ENCODE assay signal across 4 cellular contexts in genomic region chr16:18710659-18711058, GRCh38.
A peak's percentile ranks its signal among the peaks of the same experiment; 100 is the strongest.
DNase-seq lines count a peak whose midpoint lies in the region; ATAC-seq, FAIRE-seq and TF ChIP-seq lines count a peak whose summit lies in the region.
"Not testable (repeated sequence)": the region's sequence is repeated elsewhere in the genome, so short reads cannot be mapped to it uniquely, and the experiment has no call there.

No MANE protein-coding gene starts in this region.

- POLR2A ChIA-PET in WTC11 (lab: Charles Lee); K562 (lab: Yijun Ruan, JAX): not testable (repeated sequence)

- H3K4me3 Mint-ChIP-seq in GM23338; WTC11; effector memory CD8-positive, alpha-beta T cell: not testable (repeated sequence)

- H3K36me3 ChIP-seq in GM23338 (ENCODE audit: insufficient read depth); K562 (ENCODE audit: control insufficient read depth, insufficient read depth, low read length): not testable (repeated sequence)

- H3K9me3 ChIP-seq in K562 (replicated peaks; ENCODE audit: control insufficient read depth, insufficient read depth, low read depth, low read length): not testable (repeated sequence)

- not testable (repeated sequence) for H3K36me3 Mint-ChIP-seq in GM23338 (ENCODE audit: low read depth); WTC11; effector memory CD8-positive, alpha-beta T cell (ENCODE audit: insufficient read depth)

- FAIRE-seq in K562 (lab: Jason Lieb, UNC): peak; percentile 15

- TF ChIP-seq RAD21 in K562 (CRISPR knock-in tag; conservative IDR thresholded peaks at IDR 0.05 in 1 of 2, IDR thresholded peaks at IDR 0.05 in 1 of 2): not testable (repeated sequence)

- H3K27ac Mint-ChIP-seq in GM23338; WTC11; effector memory CD8-positive, alpha-beta T cell: not testable (repeated sequence)

- H3K4me1 ChIP-seq in GM23338 (ENCODE audit: insufficient read depth); K562 (replicated peaks in 1 of 2; ENCODE audit: control insufficient read depth in 2 of 2, insufficient read depth in 2 of 2, low read length in 2 of 2): not testable (repeated sequence)

- H3K9me2 ChIP-seq in GM23338 (ENCODE audit: insufficient read depth): not testable (repeated sequence)

- TF ChIP-seq CTCF in GM23338 (conservative IDR thresholded peaks at IDR 0.05; ENCODE audit: low read depth in 2 of 2); WTC11 (IDR thresholded peaks at IDR 0.05); K562 (IDR thresholded peaks at IDR 0.05 in 2 of 3, conservative IDR thresholded peaks at IDR 0.05 in 1 of 3; ENCODE audit: insufficient read depth in 2 of 3, low read depth in 1 of 3, low read length in 3 of 3): not testable (repeated sequence)

- WGBS in K562 (ENCODE audit: insufficient coverage, low coverage, missing lambda C conversion rate): no CpG with 5 or more reads among the region's 4 CpGs

- H3K27me3 ChIP-seq in GM23338 (ENCODE audit: insufficient read depth); K562 (ENCODE audit: control insufficient read depth in 2 of 2, insufficient read depth in 2 of 2, low read length in 2 of 2): not testable (repeated sequence)

- H3K9me1 ChIP-seq in K562 (ENCODE audit: control insufficient read depth, insufficient read depth, low read length): not testable (repeated sequence)

- H3K79me2 ChIP-seq in GM23338 (replicated peaks; ENCODE audit: insufficient read depth); K562 (ENCODE audit: control insufficient read depth, insufficient read depth, low read length): not testable (repeated sequence)

- CTCF ChIA-PET in WTC11 (lab: Charles Lee); K562 (lab: Yijun Ruan, JAX; ENCODE audit: low intra/inter-chr PET ratio): not testable (repeated sequence)

- H3K4me1 Mint-ChIP-seq in GM23338; WTC11; effector memory CD8-positive, alpha-beta T cell (ENCODE audit: low read depth in 2 of 2): not testable (repeated sequence)

- not testable (repeated sequence) for H3K27me3 Mint-ChIP-seq in GM23338 (ENCODE audit: insufficient read depth, low read depth, poor library complexity); effector memory CD8-positive, alpha-beta T cell
- peaks cover 28% of the 10 kb centered on the region for H3K27me3 Mint-ChIP-seq in WTC11 (ENCODE audit: low read depth)

- ATAC-seq in GM23338 (peak; percentile 93), WTC11 (peak; percentile 70)
- not testable (repeated sequence) for ATAC-seq in K562
- peak; percentile 14 for ATAC-seq in effector memory CD8-positive, alpha-beta T cell (replicated peaks)

- H3K4me3 ChIP-seq in GM23338, K562: not testable (repeated sequence)

- not testable (repeated sequence) for BruUV-seq in K562 (replicated peaks; lab: Mats Ljungman, UMichigan)

- not testable (repeated sequence) for H2AFZ ChIP-seq in GM23338; K562 (ENCODE audit: low read depth, low read length)

- not testable (repeated sequence) for H3K4me2 ChIP-seq in GM23338; K562 (ENCODE audit: insufficient read depth, low read length)

- intact Hi-C loops in K562 (cut with micrococcal nuclease): not testable (repeated sequence)

- TF ChIP-seq EP300 in K562 (IDR thresholded peaks at IDR 0.05; ENCODE audit: low read length): not testable (repeated sequence)

- H4K20me1 ChIP-seq in GM23338 (replicated peaks; ENCODE audit: insufficient read depth); K562 (replicated peaks; ENCODE audit: control insufficient read depth, insufficient read depth, low read length): not testable (repeated sequence)

- not testable (repeated sequence) for H3K9ac ChIP-seq in K562 (ENCODE audit: insufficient read depth in 1 of 2, low read depth in 2 of 2, low read length in 2 of 2)

- not testable (repeated sequence) for DNase-seq in GM23338 (ENCODE audit: low spot score); WTC11 (ENCODE audit: low spot score); K562 (ENCODE audit: extremely low read depth in 1 of 4, low spot score in 3 of 4); effector memory CD8-positive, alpha-beta T cell

- not testable (repeated sequence) for H3K9me3 Mint-ChIP-seq in GM23338; WTC11; effector memory CD8-positive, alpha-beta T cell

- in situ Hi-C loops in K562 (cut with MboI): not testable (repeated sequence)

- not testable (repeated sequence) for TF ChIP-seq POLR2A in K562 (conservative IDR thresholded peaks at IDR 0.05)

- H3K27ac ChIP-seq in GM23338 (ENCODE audit: low read depth); K562 (ENCODE audit: extremely low read depth, low read depth, low read length): not testable (repeated sequence)

- H3F3A ChIP-seq in GM23338 (replicated peaks; ENCODE audit: low read depth): not testable (repeated sequence)
